Comparison of ENCODE assay signal across 10 cellular contexts in genomic region chr1:23977854-23978191, GRCh38. TPM values are rescaled to one million over a fixed set of nuclear protein-coding genes. Genes with fewer than 3 reads are reported as not detected.
DNase-seq lines count a peak whose midpoint lies in the region; ATAC-seq and TF ChIP-seq lines count a peak whose summit lies in the region.
"Had no signal": no experiment of that assay in that cellular context is flagged by ENCODE, and none has a peak within 500 bp of the region (broad histone marks: within the 10 kb centered on the region; RNA-seq: fewer than 3 reads in every experiment).

No MANE protein-coding gene starts in this region.

- no peak for TF ChIP-seq CTCF in fibroblast of mammary gland (conservative IDR thresholded peaks at IDR 0.05; ENCODE audit: control insufficient read depth, insufficient read depth, low read depth, low read length)

- peak overlapping the region; percentile 97 for H3K4me3 Mint-ChIP-seq in activated T-cell treated with anti-CD3 and anti-CD28 coated beads, Interleukin-2, amount 50 U/mL, for 24 hours
- peak overlapping the region; percentile 85 for H3K4me3 Mint-ChIP-seq in stimulated activated memory B cell treated with anti-CD40 and anti-IgM and Interleukin-4, amounts not matched to agents 10 μg/mL and 1 μg/mL and 100 μg/mL, for 72 hours

- peaks cover 75% of the 10 kb centered on the region for H3K36me3 Mint-ChIP-seq in activated T-cell treated with anti-CD3 and anti-CD28 coated beads, Interleukin-2, amount 50 U/mL, for 24 hours (ENCODE audit: low read depth)
- H3K36me3 Mint-ChIP-seq in stimulated activated memory B cell treated with anti-CD40 and anti-IgM and Interleukin-4, amounts not matched to agents 10 μg/mL and 1 μg/mL and 100 μg/mL, for 72 hours, result peaks cover 25% of the 10 kb centered on the region

- no peak for DNase-seq in activated T-cell treated with anti-CD3 and anti-CD28 coated beads, Interleukin-2, amount 50 U/mL, for 24 hours
- no peak for DNase-seq in activated T-cell treated with anti-CD3 and anti-CD28 coated beads, Interleukin-2, amount 50 U/mL, for 48 hours
- DNase-seq in SK-N-MC (ENCODE audit: low read depth, low spot score) (no peak), fibroblast of mammary gland (ENCODE audit: low read depth) (peak; percentile 33), HT-29 (ENCODE audit: low spot score) (no peak), NCI-H345 treated with DMSO at 0.1 percent for 48 hours (lab: John Stamatoyannopoulos, UW; ENCODE audit: unreplicated experiment) (no peak)
- DNase-seq: Peyer's patch had no signal

- no peaks in the 10 kb centered on the region for H3K9me3 Mint-ChIP-seq in activated T-cell treated with anti-CD3 and anti-CD28 coated beads, Interleukin-2, amount 50 U/mL, for 24 hours
- no peaks in the 10 kb centered on the region for H3K9me3 Mint-ChIP-seq in stimulated activated memory B cell treated with anti-CD40 and anti-IgM and Interleukin-4, amounts not matched to agents 10 μg/mL and 1 μg/mL and 100 μg/mL, for 72 hours

- peaks cover 56% of the 10 kb centered on the region for H3K4me1 Mint-ChIP-seq in activated T-cell treated with anti-CD3 and anti-CD28 coated beads, Interleukin-2, amount 50 U/mL, for 24 hours (ENCODE audit: low read depth)
- peaks cover 60% of the 10 kb centered on the region for H3K4me1 Mint-ChIP-seq in stimulated activated memory B cell treated with anti-CD40 and anti-IgM and Interleukin-4, amounts not matched to agents 10 μg/mL and 1 μg/mL and 100 μg/mL, for 72 hours

- peak overlapping the region; percentile 99 for H3K27ac Mint-ChIP-seq in activated T-cell treated with anti-CD3 and anti-CD28 coated beads, Interleukin-2, amount 50 U/mL, for 24 hours
- H3K27ac Mint-ChIP-seq in stimulated activated memory B cell treated with anti-CD40 and anti-IgM and Interleukin-4, amounts not matched to agents 10 μg/mL and 1 μg/mL and 100 μg/mL, for 72 hours, result peak overlapping the region; percentile 91

- peaks cover 68% of the 10 kb centered on the region for H3K36me3 ChIP-seq in SK-N-MC (ENCODE audit: insufficient read depth, low read length)

- peak overlapping the region; percentile 80 for H3K4me3 ChIP-seq in SK-N-MC
- H3K4me3 ChIP-seq in fibroblast of mammary gland (ENCODE audit: control insufficient read depth, low read depth, low read length), result peak overlapping the region; percentile 2

- H3K27me3 Mint-ChIP-seq in activated T-cell treated with anti-CD3 and anti-CD28 coated beads, Interleukin-2, amount 50 U/mL, for 24 hours, result no peaks in the 10 kb centered on the region
- no peaks in the 10 kb centered on the region for H3K27me3 Mint-ChIP-seq in stimulated activated memory B cell treated with anti-CD40 and anti-IgM and Interleukin-4, amounts not matched to agents 10 μg/mL and 1 μg/mL and 100 μg/mL, for 72 hours

- H3K9me3 ChIP-seq in SK-N-MC (ENCODE audit: low read depth, low read length), result no peaks in the 10 kb centered on the region
- H3K9me3 ChIP-seq: Peyer's patch had no signal

- H3K27ac ChIP-seq in SK-N-MC, result 0 out of 2 replicates have a peak overlapping the region, but pooled peaks have one; percentile 99
- H3K27ac ChIP-seq: C4-2B, Peyer's patch had no signal

- no peak for ATAC-seq in stimulated activated memory B cell treated with anti-CD40 and anti-IgM and Interleukin-4, amounts not matched to agents 10 μg/mL and 1 μg/mL and 100 μg/mL, for 72 hours
- ATAC-seq in HG02884 (IDR thresholded peaks at IDR 0.05; ENCODE audit: unreplicated experiment), result no peak

- H3K9ac ChIP-seq in SK-N-MC (ENCODE audit: insufficient read length), result peak overlapping the region; percentile 96

RNA-seq across cellular contexts. Expression of gene SRSF10, which starts 2.3 kb away (rescaled TPM):
- total RNA-seq in HT-29 (2014; rRNA removed; shearing (Covaris generic)), result 140 and 147 TPM in 2 replicates

RNA-seq across cellular contexts. Expression of gene PNRC2, which starts 18.2 kb away (rescaled TPM):
- total RNA-seq in HT-29 (2014; rRNA removed; shearing (Covaris generic)), result 56.4 and 74.5 TPM in 2 replicates
